ENCODE assay signal across 8 cellular contexts in genomic region chr1:24535021-24535424, GRCh38. TPM values are rescaled to one million over a fixed set of nuclear protein-coding genes. Genes with fewer than 3 reads are reported as not detected.
DNase-seq lines count a peak whose midpoint lies in the region; ATAC-seq lines count a peak whose summit lies in the region.

No MANE protein-coding gene starts in this region.

- peaks cover 34% of the 10 kb centered on the region for H3K4me1 Mint-ChIP-seq in activated naive CD8-positive, alpha-beta T cell treated with anti-CD3 and anti-CD28 coated beads, Interleukin-2, amount 10 ng/mL, durations not matched to agents 7 days and 5 days

- H3K4me3 Mint-ChIP-seq in activated naive CD8-positive, alpha-beta T cell treated with anti-CD3 and anti-CD28 coated beads, Interleukin-2, amount 10 ng/mL, durations not matched to agents 7 days and 5 days = peak overlapping the region; percentile 88

- H3K9me3 Mint-ChIP-seq in activated naive CD8-positive, alpha-beta T cell treated with anti-CD3 and anti-CD28 coated beads, Interleukin-2, amount 10 ng/mL, durations not matched to agents 7 days and 5 days = no peaks in the 10 kb centered on the region

- no peaks in the 10 kb centered on the region for H3K27me3 Mint-ChIP-seq in activated naive CD8-positive, alpha-beta T cell treated with anti-CD3 and anti-CD28 coated beads, Interleukin-2, amount 10 ng/mL, durations not matched to agents 7 days and 5 days

- peak; percentile 53 to 77 (median 69) for DNase-seq in T-helper 1 cell
- peak; percentile 80 for DNase-seq in activated naive CD8-positive, alpha-beta T cell treated with anti-CD3 and anti-CD28 coated beads, Interleukin-2, amount 10 ng/mL, durations not matched to agents 7 days and 5 days
- peak; percentile 43 to 64 for DNase-seq in stimulated activated CD4-positive, alpha-beta T cell treated with anti-CD3 and anti-CD28 coated beads, Interleukin-4, amount 100 ng/mL, for 48 hours (ENCODE audit: low read depth in 2 of 2)
- DNase-seq in NCI-H2107 (lab: John Stamatoyannopoulos, UW) = no peak
- DNase-seq in cerebellar nuclear complex (lab: John Stamatoyannopoulos, UW) = no peak
- no peak for DNase-seq in DMS 273 (lab: John Stamatoyannopoulos, UW; ENCODE audit: unreplicated experiment)

- ATAC-seq in GM18907 (IDR thresholded peaks at IDR 0.05; ENCODE audit: unreplicated experiment) (peak; percentile 55), HG03521 (IDR thresholded peaks at IDR 0.05; ENCODE audit: unreplicated experiment) (no peak)
- peak; percentile 82 for ATAC-seq in activated naive CD8-positive, alpha-beta T cell treated with anti-CD3 and anti-CD28 coated beads, Interleukin-2, amount 10 ng/mL, durations not matched to agents 7 days and 5 days (ENCODE audit: low read depth)

- peaks cover 48% of the 10 kb centered on the region for H3K36me3 Mint-ChIP-seq in activated naive CD8-positive, alpha-beta T cell treated with anti-CD3 and anti-CD28 coated beads, Interleukin-2, amount 10 ng/mL, durations not matched to agents 7 days and 5 days

- POLR2A ChIA-PET in activated naive CD8-positive, alpha-beta T cell treated with anti-CD3 and anti-CD28 coated beads, Interleukin-2, amount 10 ng/mL, durations not matched to agents 7 days and 5 days (lab: Charles Lee) = interaction anchor here (0.5 to 5.3 kb wide), 7 partner anchors 30 to 696 kb away, joined by 4 to 45 read pairs (median 8); partner anchors contain the start of genes NIPAL3 and RCAN3

- peak overlapping the region; percentile 97 for H3K27ac Mint-ChIP-seq in activated naive CD8-positive, alpha-beta T cell treated with anti-CD3 and anti-CD28 coated beads, Interleukin-2, amount 10 ng/mL, durations not matched to agents 7 days and 5 days

RNA-seq across cellular contexts. Expression of gene NCMAP, which starts 20.9 kb away (rescaled TPM):
- total RNA-seq in activated naive CD8-positive, alpha-beta T cell treated with anti-CD3 and anti-CD28 coated beads, Interleukin-2, amount 10 ng/mL, durations not matched to agents 7 days and 5 days = under 1 TPM; 0.19 to 0.23 TPM

RNA-seq across cellular contexts. Expression of gene RCAN3, which starts 32.4 kb away (rescaled TPM):
- total RNA-seq in activated naive CD8-positive, alpha-beta T cell treated with anti-CD3 and anti-CD28 coated beads, Interleukin-2, amount 10 ng/mL, durations not matched to agents 7 days and 5 days = 10 to 100 TPM; 77.4 to 84.8 TPM

Comparison
In these comparisons a context has a peak if more than half of its experiments do, and no peak if none do; other contexts are left out.
1. DNase-seq: peak in T-helper 1 cell (5 of 5), activated naive CD8-positive, alpha-beta T cell treated with anti-CD3 and anti-CD28 coated beads, Interleukin-2, amount 10 ng/mL, durations not matched to agents 7 days and 5 days (single experiment) and stimulated activated CD4-positive, alpha-beta T cell treated with anti-CD3 and anti-CD28 coated beads, Interleukin-4, amount 100 ng/mL, for 48 hours (2 of 2); none in NCI-H2107 (single experiment), cerebellar nuclear complex (0 of 2) and DMS 273 (single experiment).